Comparison of ENCODE assay signal across 1 cellular context in the genomic region with DNA sequence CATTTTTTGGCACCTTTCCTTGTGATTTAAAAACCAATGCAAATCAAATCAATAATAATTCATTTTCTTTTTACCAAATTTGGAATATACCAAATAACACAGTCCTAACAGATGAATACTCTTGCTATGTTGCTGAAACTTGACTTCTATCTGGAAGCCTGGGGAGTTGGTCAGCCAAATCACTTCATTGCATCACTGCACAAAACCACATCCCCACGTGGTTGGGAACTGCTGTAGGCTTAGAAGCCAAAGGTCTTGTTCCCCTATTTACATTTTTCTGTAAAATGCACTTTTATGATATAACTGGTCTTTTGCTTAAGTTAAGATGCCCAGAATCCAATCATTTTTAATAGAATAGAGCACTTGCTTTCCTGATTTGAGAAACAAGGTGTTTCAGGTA.
TF ChIP-seq lines count a peak whose summit lies in the region.

No MANE protein-coding gene starts in this region.

TF ChIP-seq in K562, 482 proteins besides CTCF, POLR2A, EP300 and RAD21 (continued from another document):
- no peak for TF ChIP-seq ZNF316 (IDR thresholded peaks at IDR 0.05)
- no peak for TF ChIP-seq ZNF143 (CRISPR knock-in tag; IDR thresholded peaks at IDR 0.05)
- TF ChIP-seq ZNF165 (CRISPR knock-in tag; IDR thresholded peaks at IDR 0.05; ENCODE audit: borderline replicate concordance): no peak
- TF ChIP-seq, protein P1, sequence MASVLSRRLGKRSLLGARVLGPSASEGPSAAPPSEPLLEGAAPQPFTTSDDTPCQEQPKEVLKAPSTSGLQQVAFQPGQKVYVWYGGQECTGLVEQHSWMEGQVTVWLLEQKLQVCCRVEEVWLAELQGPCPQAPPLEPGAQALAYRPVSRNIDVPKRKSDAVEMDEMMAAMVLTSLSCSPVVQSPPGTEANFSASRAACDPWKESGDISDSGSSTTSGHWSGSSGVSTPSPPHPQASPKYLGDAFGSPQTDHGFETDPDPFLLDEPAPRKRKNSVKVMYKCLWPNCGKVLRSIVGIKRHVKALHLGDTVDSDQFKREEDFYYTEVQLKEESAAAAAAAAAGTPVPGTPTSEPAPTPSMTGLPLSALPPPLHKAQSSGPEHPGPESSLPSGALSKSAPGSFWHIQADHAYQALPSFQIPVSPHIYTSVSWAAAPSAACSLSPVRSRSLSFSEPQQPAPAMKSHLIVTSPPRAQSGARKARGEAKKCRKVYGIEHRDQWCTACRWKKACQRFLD (CRISPR knock-in tag; IDR thresholded peaks at IDR 0.05): 0 out of 2 replicates have a peak, but pooled peaks have one; percentile 32
- TF ChIP-seq RAD51 (IDR thresholded peaks at IDR 0.05; ENCODE audit: borderline replicate concordance, low read depth): peak; percentile 21; the same call in 1 of the 2 replicates
- TF ChIP-seq, protein P2, sequence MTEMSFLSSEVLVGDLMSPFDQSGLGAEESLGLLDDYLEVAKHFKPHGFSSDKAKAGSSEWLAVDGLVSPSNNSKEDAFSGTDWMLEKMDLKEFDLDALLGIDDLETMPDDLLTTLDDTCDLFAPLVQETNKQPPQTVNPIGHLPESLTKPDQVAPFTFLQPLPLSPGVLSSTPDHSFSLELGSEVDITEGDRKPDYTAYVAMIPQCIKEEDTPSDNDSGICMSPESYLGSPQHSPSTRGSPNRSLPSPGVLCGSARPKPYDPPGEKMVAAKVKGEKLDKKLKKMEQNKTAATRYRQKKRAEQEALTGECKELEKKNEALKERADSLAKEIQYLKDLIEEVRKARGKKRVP (CRISPR knock-in tag; IDR thresholded peaks at IDR 0.05): 0 out of 2 replicates have a peak, but pooled peaks have one; percentile 30
- TF ChIP-seq, protein P3, sequence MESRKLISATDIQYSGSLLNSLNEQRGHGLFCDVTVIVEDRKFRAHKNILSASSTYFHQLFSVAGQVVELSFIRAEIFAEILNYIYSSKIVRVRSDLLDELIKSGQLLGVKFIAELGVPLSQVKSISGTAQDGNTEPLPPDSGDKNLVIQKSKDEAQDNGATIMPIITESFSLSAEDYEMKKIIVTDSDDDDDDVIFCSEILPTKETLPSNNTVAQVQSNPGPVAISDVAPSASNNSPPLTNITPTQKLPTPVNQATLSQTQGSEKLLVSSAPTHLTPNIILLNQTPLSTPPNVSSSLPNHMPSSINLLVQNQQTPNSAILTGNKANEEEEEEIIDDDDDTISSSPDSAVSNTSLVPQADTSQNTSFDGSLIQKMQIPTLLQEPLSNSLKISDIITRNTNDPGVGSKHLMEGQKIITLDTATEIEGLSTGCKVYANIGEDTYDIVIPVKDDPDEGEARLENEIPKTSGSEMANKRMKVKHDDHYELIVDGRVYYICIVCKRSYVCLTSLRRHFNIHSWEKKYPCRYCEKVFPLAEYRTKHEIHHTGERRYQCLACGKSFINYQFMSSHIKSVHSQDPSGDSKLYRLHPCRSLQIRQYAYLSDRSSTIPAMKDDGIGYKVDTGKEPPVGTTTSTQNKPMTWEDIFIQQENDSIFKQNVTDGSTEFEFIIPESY (CRISPR knock-in tag; IDR thresholded peaks at IDR 0.05): no peak
- no peak for TF ChIP-seq RBM17 (IDR thresholded peaks at IDR 0.05; ENCODE audit: borderline replicate concordance, low read depth, low read length)
- no peak for TF ChIP-seq RBM15 (IDR thresholded peaks at IDR 0.05; ENCODE audit: insufficient read depth, low read length)
- TF ChIP-seq L3MBTL2 (IDR thresholded peaks at IDR 0.05): peak; percentile 56
- TF ChIP-seq, protein P4, sequence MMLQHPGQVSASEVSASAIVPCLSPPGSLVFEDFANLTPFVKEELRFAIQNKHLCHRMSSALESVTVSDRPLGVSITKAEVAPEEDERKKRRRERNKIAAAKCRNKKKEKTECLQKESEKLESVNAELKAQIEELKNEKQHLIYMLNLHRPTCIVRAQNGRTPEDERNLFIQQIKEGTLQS (IDR thresholded peaks at IDR 0.05): peak; percentile 59; the same call in 1 of the 2 replicates
- TF ChIP-seq, protein P4 (CRISPR knock-in tag; conservative IDR thresholded peaks at IDR 0.05): no peak
- no peak for TF ChIP-seq ZFP30 (CRISPR knock-in tag; IDR thresholded peaks at IDR 0.05; ENCODE audit: borderline replicate concordance)
- TF ChIP-seq, protein P5, sequence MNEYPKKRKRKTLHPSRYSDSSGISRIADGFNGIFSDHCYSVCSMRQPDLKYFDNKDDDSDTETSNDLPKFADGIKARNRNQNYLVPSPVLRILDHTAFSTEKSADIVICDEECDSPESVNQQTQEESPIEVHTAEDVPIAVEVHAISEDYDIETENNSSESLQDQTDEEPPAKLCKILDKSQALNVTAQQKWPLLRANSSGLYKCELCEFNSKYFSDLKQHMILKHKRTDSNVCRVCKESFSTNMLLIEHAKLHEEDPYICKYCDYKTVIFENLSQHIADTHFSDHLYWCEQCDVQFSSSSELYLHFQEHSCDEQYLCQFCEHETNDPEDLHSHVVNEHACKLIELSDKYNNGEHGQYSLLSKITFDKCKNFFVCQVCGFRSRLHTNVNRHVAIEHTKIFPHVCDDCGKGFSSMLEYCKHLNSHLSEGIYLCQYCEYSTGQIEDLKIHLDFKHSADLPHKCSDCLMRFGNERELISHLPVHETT (CRISPR knock-in tag; conservative IDR thresholded peaks at IDR 0.05 in 1 of 2, IDR thresholded peaks at IDR 0.05 in 1 of 2): no peak
- peak; percentile 79 for TF ChIP-seq CEBPG (CRISPR knock-in tag; IDR thresholded peaks at IDR 0.05)
- TF ChIP-seq CEBPG (tag; conservative IDR thresholded peaks at IDR 0.05 in 1 of 2, IDR thresholded peaks at IDR 0.05 in 1 of 2): peak; percentile 49 to 73; a peak in 3 of 4 replicates
- TF ChIP-seq, protein P6, sequence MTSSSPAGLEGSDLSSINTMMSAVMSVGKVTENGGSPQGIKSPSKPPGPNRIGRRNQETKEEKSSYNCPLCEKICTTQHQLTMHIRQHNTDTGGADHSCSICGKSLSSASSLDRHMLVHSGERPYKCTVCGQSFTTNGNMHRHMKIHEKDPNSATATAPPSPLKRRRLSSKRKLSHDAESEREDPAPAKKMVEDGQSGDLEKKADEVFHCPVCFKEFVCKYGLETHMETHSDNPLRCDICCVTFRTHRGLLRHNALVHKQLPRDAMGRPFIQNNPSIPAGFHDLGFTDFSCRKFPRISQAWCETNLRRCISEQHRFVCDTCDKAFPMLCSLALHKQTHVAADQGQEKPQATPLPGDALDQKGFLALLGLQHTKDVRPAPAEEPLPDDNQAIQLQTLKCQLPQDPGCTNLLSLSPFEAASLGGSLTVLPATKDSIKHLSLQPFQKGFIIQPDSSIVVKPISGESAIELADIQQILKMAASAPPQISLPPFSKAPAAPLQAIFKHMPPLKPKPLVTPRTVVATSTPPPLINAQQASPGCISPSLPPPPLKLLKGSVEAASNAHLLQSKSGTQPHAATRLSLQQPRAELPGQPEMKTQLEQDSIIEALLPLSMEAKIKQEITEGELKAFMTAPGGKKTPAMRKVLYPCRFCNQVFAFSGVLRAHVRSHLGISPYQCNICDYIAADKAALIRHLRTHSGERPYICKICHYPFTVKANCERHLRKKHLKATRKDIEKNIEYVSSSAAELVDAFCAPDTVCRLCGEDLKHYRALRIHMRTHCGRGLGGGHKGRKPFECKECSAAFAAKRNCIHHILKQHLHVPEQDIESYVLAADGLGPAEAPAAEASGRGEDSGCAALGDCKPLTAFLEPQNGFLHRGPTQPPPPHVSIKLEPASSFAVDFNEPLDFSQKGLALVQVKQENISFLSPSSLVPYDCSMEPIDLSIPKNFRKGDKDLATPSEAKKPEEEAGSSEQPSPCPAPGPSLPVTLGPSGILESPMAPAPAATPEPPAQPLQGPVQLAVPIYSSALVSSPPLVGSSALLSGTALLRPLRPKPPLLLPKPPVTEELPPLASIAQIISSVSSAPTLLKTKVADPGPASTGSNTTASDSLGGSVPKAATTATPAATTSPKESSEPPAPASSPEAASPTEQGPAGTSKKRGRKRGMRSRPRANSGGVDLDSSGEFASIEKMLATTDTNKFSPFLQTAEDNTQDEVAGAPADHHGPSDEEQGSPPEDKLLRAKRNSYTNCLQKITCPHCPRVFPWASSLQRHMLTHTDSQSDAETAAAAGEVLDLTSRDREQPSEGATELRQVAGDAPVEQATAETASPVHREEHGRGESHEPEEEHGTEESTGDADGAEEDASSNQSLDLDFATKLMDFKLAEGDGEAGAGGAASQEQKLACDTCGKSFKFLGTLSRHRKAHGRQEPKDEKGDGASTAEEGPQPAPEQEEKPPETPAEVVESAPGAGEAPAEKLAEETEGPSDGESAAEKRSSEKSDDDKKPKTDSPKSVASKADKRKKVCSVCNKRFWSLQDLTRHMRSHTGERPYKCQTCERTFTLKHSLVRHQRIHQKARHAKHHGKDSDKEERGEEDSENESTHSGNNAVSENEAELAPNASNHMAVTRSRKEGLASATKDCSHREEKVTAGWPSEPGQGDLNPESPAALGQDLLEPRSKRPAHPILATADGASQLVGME (CRISPR knock-in tag; IDR thresholded peaks at IDR 0.05): no peak
- TF ChIP-seq ZNF24 (IDR thresholded peaks at IDR 0.05): peak; percentile 80; the same call in 1 of the 2 replicates
- TF ChIP-seq RB1 (IDR thresholded peaks at IDR 0.05; ENCODE audit: low read depth): no peak
- peak; percentile 79 for TF ChIP-seq MYC (IDR thresholded peaks at IDR 0.05; ENCODE audit: low read depth, low read length)
- TF ChIP-seq MYC (CRISPR knock-in tag; IDR thresholded peaks at IDR 0.05; ENCODE audit: borderline replicate concordance, low read depth): no peak
- TF ChIP-seq FOXP1 (CRISPR knock-in tag; IDR thresholded peaks at IDR 0.05): no peak
